ENCODE assay signal across 8 cellular contexts in genomic region chr3:33438284-33438668, GRCh38. TPM values are rescaled to one million over a fixed set of nuclear protein-coding genes. Genes with fewer than 3 reads are reported as not detected.
A peak's percentile ranks its signal among the peaks of the same experiment; 100 is the strongest.
DNase-seq lines count a peak whose midpoint lies in the region; ATAC-seq and TF ChIP-seq lines count a peak whose summit lies in the region.

No MANE protein-coding gene starts in this region.

- intact Hi-C loops in heart right ventricle (cut with DNase I), result no loop called here
- intact Hi-C loops in left cardiac atrium (cut with DNase I), result no loop called here

- H3K4me3 Mint-ChIP-seq in WTC11 (peak overlapping the region; percentile 90), glutamatergic neuron (ENCODE audit: unreplicated experiment) (peak overlapping the region; percentile 95)

- H3K4me3 ChIP-seq in heart right ventricle (peak overlapping the region in 8 of 10 donors; percentile 71 to 89 (median 87)), skeletal muscle satellite cell (ENCODE audit: low read length) (peak overlapping the region; percentile 91)

- H3K4me1 Mint-ChIP-seq in WTC11 (peaks cover 47% of the 10 kb centered on the region), glutamatergic neuron (ENCODE audit: low read depth, unreplicated experiment) (peaks cover 30% of the 10 kb centered on the region)

- DNase-seq in heart right ventricle (no peak), left cardiac atrium (no peak), WTC11 (ENCODE audit: low spot score) (no peak), glutamatergic neuron (no peak), GM19240 (ENCODE audit: insufficient read length, low spot score) (no peak), amniotic stem cell (lab: John Stamatoyannopoulos, UW) (no peak)

- H3K9me3 ChIP-seq in heart right ventricle, result no peaks in the 10 kb centered on the region
- H3K9me3 ChIP-seq in skeletal muscle satellite cell (replicated peaks; ENCODE audit: low read length), result no peaks in the 10 kb centered on the region

- WGBS in heart right ventricle, 2 donors, result 4 to 9% methylated on average over 4 of the region's 4 CpGs

- H3K27me3 Mint-ChIP-seq in WTC11 (ENCODE audit: low read depth), result no peaks in the 10 kb centered on the region
- H3K27me3 Mint-ChIP-seq in glutamatergic neuron (ENCODE audit: unreplicated experiment), result peaks cover 12% of the 10 kb centered on the region

- no peak for TF ChIP-seq CTCF in heart right ventricle (IDR thresholded peaks at IDR 0.05)
- TF ChIP-seq CTCF in WTC11 (IDR thresholded peaks at IDR 0.05), result no peak
- no peak for TF ChIP-seq CTCF in glutamatergic neuron (IDR thresholded peaks at IDR 0.05; ENCODE audit: partially characterized antibody, unreplicated experiment)

- H3K9me3 Mint-ChIP-seq in WTC11 (no peaks in the 10 kb centered on the region), glutamatergic neuron (ENCODE audit: unreplicated experiment) (peaks cover 10% of the 10 kb centered on the region)

- H3K4me2 ChIP-seq in skeletal muscle satellite cell (ENCODE audit: low read length), result peak overlapping the region; percentile 96

- POLR2A ChIA-PET in WTC11 (lab: Charles Lee), result interaction anchor here (1.0 to 1.8 kb wide), 3 partner anchors 8 to 279 kb away, joined by 5 to 6 read pairs (median 5); partner anchors contain the start of gene CLASP2

- H3K4me1 ChIP-seq in heart right ventricle (peaks cover 2 to 66% (median 55%) of the 10 kb centered on the region in 9 donors), skeletal muscle satellite cell (ENCODE audit: control insufficient read depth, insufficient read depth, low read length) (peaks cover 40% of the 10 kb centered on the region)

- no peaks in the 10 kb centered on the region for H3K36me3 Mint-ChIP-seq in WTC11
- H3K36me3 Mint-ChIP-seq in glutamatergic neuron (ENCODE audit: unreplicated experiment), result no peaks in the 10 kb centered on the region

- H3K36me3 ChIP-seq in heart right ventricle (no peaks in the 10 kb centered on the region), skeletal muscle satellite cell (ENCODE audit: insufficient read depth, low read length) (no peaks in the 10 kb centered on the region)

- H3K27ac Mint-ChIP-seq in WTC11, result peak overlapping the region; percentile 8; the same call in 1 of the 2 replicates
- H3K27ac Mint-ChIP-seq in glutamatergic neuron (ENCODE audit: unreplicated experiment), result peak overlapping the region; percentile 87

- peak overlapping the region; percentile 94 for H3K9ac ChIP-seq in skeletal muscle satellite cell (ENCODE audit: low read depth, low read length)

- H3K27ac ChIP-seq in heart right ventricle, result peak overlapping the region in 9 of 10 donors; percentile 17 to 97 (median 95)

- CTCF ChIA-PET in WTC11 (lab: Charles Lee), result interaction anchor here (0.6 to 2.0 kb wide), 3 partner anchors 37 to 349 kb away, joined by 3 to 9 read pairs (median 7); no protein-coding TSS in a partner anchor

- ATAC-seq in heart right ventricle (no peak), left cardiac atrium (no peak), WTC11 (no peak), GM18502 (IDR thresholded peaks at IDR 0.05; ENCODE audit: poor library complexity, unreplicated experiment) (no peak)

- H3K27me3 ChIP-seq in heart right ventricle, result no peaks in the 10 kb centered on the region
- H3K27me3 ChIP-seq in skeletal muscle satellite cell (ENCODE audit: control insufficient read depth, insufficient read depth, low read length), result no peaks in the 10 kb centered on the region

TF ChIP-seq in WTC11, 78 proteins besides CTCF, POLR2A, EP300 and RAD21:
- TF ChIP-seq RORB (CRISPR knock-in tag; IDR thresholded peaks at IDR 0.05), result no peak
- TF ChIP-seq ERG (CRISPR knock-in tag; IDR thresholded peaks at IDR 0.05), result no peak
- no peak for TF ChIP-seq KAT7 (CRISPR knock-in tag; IDR thresholded peaks at IDR 0.05; ENCODE audit: borderline replicate concordance)
- no peak for TF ChIP-seq CREM (CRISPR knock-in tag; IDR thresholded peaks at IDR 0.05)
- TF ChIP-seq SMAD3 (CRISPR knock-in tag; IDR thresholded peaks at IDR 0.05; ENCODE audit: borderline replicate concordance), result no peak
- TF ChIP-seq CDX4 (CRISPR knock-in tag; IDR thresholded peaks at IDR 0.05; ENCODE audit: borderline replicate concordance), result no peak
- TF ChIP-seq CBFB (CRISPR knock-in tag; IDR thresholded peaks at IDR 0.05; ENCODE audit: low read depth), result no peak
- no peak for TF ChIP-seq JUN (CRISPR knock-in tag; IDR thresholded peaks at IDR 0.05)
- no peak for TF ChIP-seq NFYB (CRISPR knock-in tag; conservative IDR thresholded peaks at IDR 0.05; ENCODE audit: low read depth)

RNA-seq across cellular contexts. Expression of gene UBP1, which starts 1.9 kb away (rescaled TPM):
- 10 to 100 TPM; 33.2 to 51.7 (median 42.3) TPM for total RNA-seq in heart right ventricle
- polyA plus RNA-seq in heart right ventricle, result 10 to 100 TPM; 18.0 to 21.7 TPM
- 10 to 100 TPM; 38.7 to 47.6 TPM for total RNA-seq in left cardiac atrium
- 68.5 to 72.6 TPM (median 69.6 TPM) in 3 replicates for total RNA-seq in WTC11 (2021)
- 69.9 TPM for total RNA-seq in glutamatergic neuron (ENCODE audit: unreplicated experiment)
- 40.4 and 53.2 TPM in 2 replicates for total RNA-seq in skeletal muscle satellite cell (2012; rRNA removed)
